6 cellular contexts compared by ENCODE assay signal in the genomic region with DNA sequence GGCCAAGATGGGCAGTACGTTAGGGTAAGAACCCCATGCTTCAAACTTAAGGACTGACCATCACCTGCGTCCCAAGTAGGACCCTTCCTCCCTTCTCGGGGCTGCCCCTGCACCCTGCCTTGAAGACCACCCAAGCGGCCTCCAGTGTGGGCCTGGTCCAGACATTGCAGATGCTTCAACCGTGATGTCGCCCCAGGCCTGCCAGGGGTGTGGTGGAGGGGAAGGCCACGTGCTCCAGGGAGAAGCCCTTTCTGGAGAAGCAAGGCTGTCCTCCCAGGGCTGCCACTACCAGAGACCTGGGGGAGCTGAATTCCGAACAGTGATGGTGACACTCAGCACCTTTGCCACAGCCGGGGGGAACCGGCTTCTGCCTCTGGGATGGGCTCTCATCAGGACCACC. TPM values are rescaled to one million over a fixed set of nuclear protein-coding genes. Genes with fewer than 3 reads are reported as not detected.
"Had no signal": no experiment of that assay in that cellular context is flagged by ENCODE, and none has a peak within 500 bp of the region (broad histone marks: within the 10 kb centered on the region; RNA-seq: fewer than 3 reads in every experiment).

No MANE protein-coding gene starts in this region.

- H3K4me3 ChIP-seq: GM23338, K562 had no signal

- H3K9me3 Mint-ChIP-seq: GM23338, H9 had no signal

- ATAC-seq: GM23338, K562 had no signal

- H3K4me3 Mint-ChIP-seq: GM23338, H9 had no signal

- H2AFZ ChIP-seq: GM23338 had no signal

- DNase-seq: H9, HCEC 1CT, IMR-90 had no signal

- H3K27ac Mint-ChIP-seq: GM23338 had no signal

- H3K4me2 ChIP-seq: GM23338 had no signal

RNA-seq across cellular contexts. Expression of gene NGB, which starts 13.3 kb away (rescaled TPM):
- total RNA-seq: HT-29, IMR-90, K562 had no signal
